In the genomic region with DNA sequence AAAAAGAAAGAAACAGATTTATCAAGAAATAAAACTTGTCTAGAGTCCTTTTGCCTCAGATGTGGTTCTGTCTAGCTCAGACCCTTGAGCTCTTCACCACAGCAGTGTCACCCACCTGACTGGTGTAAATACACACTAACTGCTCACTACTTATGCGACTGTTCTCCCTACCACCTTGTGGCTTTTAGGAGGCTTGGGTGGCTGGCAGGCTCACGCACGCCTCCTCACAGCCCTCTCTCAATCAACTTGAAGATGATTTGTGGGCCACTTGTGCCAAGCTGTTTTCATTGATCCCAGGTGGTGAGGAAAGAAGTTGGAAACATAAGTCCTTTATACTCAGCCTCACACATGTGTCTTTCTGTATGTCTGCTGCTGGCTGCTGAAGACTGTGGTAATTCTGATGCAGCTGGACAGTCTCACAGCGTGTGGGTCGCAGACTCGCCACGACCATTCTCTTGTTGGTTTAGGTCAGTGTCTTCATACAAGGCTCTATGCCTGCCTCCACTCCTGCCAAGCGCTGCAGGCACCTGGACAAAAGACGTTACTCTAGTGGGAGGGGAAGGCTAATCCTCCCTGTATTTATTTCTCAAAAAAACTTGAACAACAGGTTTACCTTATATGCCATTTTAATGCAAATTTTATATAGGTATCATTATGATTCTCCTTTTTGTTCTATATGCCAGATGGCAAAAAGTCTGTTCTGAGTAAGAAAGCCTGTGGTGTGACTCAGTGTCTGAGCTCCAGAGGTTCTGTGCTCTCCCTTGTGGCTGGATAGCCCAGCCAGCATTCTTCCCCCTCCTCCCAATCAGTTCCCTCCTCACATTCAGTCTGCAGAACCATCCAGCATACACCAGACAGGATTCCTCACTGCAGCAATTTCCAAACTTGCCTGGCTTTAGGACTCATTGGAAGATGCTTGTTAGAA, we compare ENCODE assay signal across 8 cellular contexts.
DNase-seq lines count a peak whose midpoint lies in the region; ATAC-seq and TF ChIP-seq lines count a peak whose summit lies in the region.

No MANE protein-coding gene starts in this region.

- CTCF ChIA-PET in A673 (lab: Charles Lee) = interaction anchor here (0.5 to 0.6 kb wide), 2 partner anchors 12 to 1410 kb away, joined by 6 read pairs; no protein-coding TSS in a partner anchor
- CTCF ChIA-PET in HEK293T (lab: Yijun Ruan, JAX) = no interaction called here

- in situ Hi-C loops in SK-MEL-5 (cut with HindIII; ENCODE audit: low pct_unique_long_range_greater_than_20kb, low sequenced_read_pairs) = no loop called here

- no peak overlapping the region for H3T11ph ChIP-seq in H9 (ENCODE audit: low read length)

- H3K36me3 Mint-ChIP-seq in H9 (ENCODE audit: insufficient read depth in 1 of 3, low read depth in 3 of 3) = no peaks in the 10 kb centered on the region

- H2BK12ac ChIP-seq in H9 (ENCODE audit: insufficient read length, low read depth, low read length) = no peak overlapping the region

- H2BK15ac ChIP-seq in H9 (ENCODE audit: low read depth, low read length) = no peak overlapping the region

- H4K20me1 ChIP-seq in H9 (ENCODE audit: control insufficient read depth, insufficient read depth, insufficient read length) = no peaks in the 10 kb centered on the region

- H3K18ac ChIP-seq in H9 (ENCODE audit: insufficient read length, low read depth, low read length) = peak overlapping the region; percentile 27

- DNase-seq in A673 (ENCODE audit: low spot score) (peak; percentile 61), H9 (no peak), SK-MEL-5 (ENCODE audit: low read depth, low spot score) (peak; percentile 32), fibroblast of pulmonary artery (ENCODE audit: low read depth) (peak; percentile 83), sigmoid colon (no peak), HEK293T (ENCODE audit: extremely low spot score) (no peak)

- intact Hi-C loops in A673 (cut with micrococcal nuclease; ENCODE audit: unreplicated experiment) = no loop called here
- intact Hi-C loops in sigmoid colon (cut with DNase I) = loop anchor here (5.0 kb wide), 1 partner anchor 113 kb away; no protein-coding TSS in a partner anchor

- H3K4me3 Mint-ChIP-seq in H9 = peak overlapping the region in 1 of 2 experiments; percentile 12; a peak in 2 of 5 replicates

- no peak overlapping the region for H2AFZ ChIP-seq in H9 (ENCODE audit: low read length)

- no peak overlapping the region for H3K4ac ChIP-seq in H9 (ENCODE audit: low read depth, low read length)

- H3K27ac ChIP-seq in A673 (ENCODE audit: low read depth, low read length, poor library complexity, severe bottlenecking) (peak overlapping the region; percentile 76), H9 (ENCODE audit: insufficient read length, low read depth, low read length) (peak overlapping the region; percentile 43), sigmoid colon (peak overlapping the region in 3 of 4 donors; percentile 32 to 78 (median 43))

- peak overlapping the region; percentile 89 to 96 (median 95) for H3K27ac Mint-ChIP-seq in H9

- no peak overlapping the region for H3K56ac ChIP-seq in H9 (ENCODE audit: insufficient read length, low read depth, low read length)

- H3K4me1 Mint-ChIP-seq in H9 = peaks cover 45 to 47% of the 10 kb centered on the region in 2 experiments

- POLR2A ChIA-PET in A673 (lab: Charles Lee; ENCODE audit: low non-redundant PET) = interaction anchor here (0.6 kb wide), 1 partner anchor 80 kb away, joined by 12 read pairs; no protein-coding TSS in a partner anchor
- POLR2A ChIA-PET in HEK293T (lab: Yijun Ruan, JAX) = interaction anchor here (1.3 kb wide), 1 partner anchor 114 kb away, joined by 5 read pairs; no protein-coding TSS in a partner anchor

- H3K4me2 ChIP-seq in H9 (ENCODE audit: insufficient read depth, insufficient read length, low read length) = no peak overlapping the region

- H3K23ac ChIP-seq in H9 (ENCODE audit: insufficient read length, low read depth, low read length) = no peak overlapping the region

- H3K14ac ChIP-seq in H9 (ENCODE audit: insufficient read depth, low read length) = peak overlapping the region; percentile 18

- H3K23me2 ChIP-seq in H9 (ENCODE audit: insufficient read length, low read depth, low read length, poor library complexity, severe bottlenecking) = no peaks in the 10 kb centered on the region

- H3K4me1 ChIP-seq in A673 (ENCODE audit: insufficient read depth, low read length, poor library complexity, severe bottlenecking) (peaks cover 72% of the 10 kb centered on the region), H9 (ENCODE audit: insufficient read depth, low read length) (peaks cover 20% of the 10 kb centered on the region; the same call in 1 of the 2 replicates), sigmoid colon (peaks cover 0 to 73% (median 52%) of the 10 kb centered on the region in 4 donors)

- H4K5ac ChIP-seq in H9 (ENCODE audit: insufficient read length, low read depth, low read length) = no peak overlapping the region

- H3K9me3 Mint-ChIP-seq in H9 = no peaks in the 10 kb centered on the region

- no peak overlapping the region for H4K8ac ChIP-seq in H9 (replicated peaks; ENCODE audit: insufficient read length, low read depth, low read length)

- no TSS peak for BruUV-seq in A673 (replicated peaks; lab: Mats Ljungman, UMichigan)

- TF ChIP-seq CTCF in A673 (conservative IDR thresholded peaks at IDR 0.05; ENCODE audit: low read depth, low read length) (no peak), H9 (conservative IDR thresholded peaks at IDR 0.05) (no peak), fibroblast of pulmonary artery (IDR thresholded peaks at IDR 0.05; ENCODE audit: low read length, missing control alignments) (peak; percentile 18), sigmoid colon (IDR thresholded peaks at IDR 0.05) (no peak)

- no peaks in the 10 kb centered on the region for H3K79me1 ChIP-seq in H9 (ENCODE audit: insufficient read depth, low read depth, low read length, poor library complexity, severe bottlenecking)

- H2BK120ac ChIP-seq in H9 (ENCODE audit: low read depth, low read length, poor library complexity, severe bottlenecking) = no peak overlapping the region

- no peak overlapping the region for H2AK5ac ChIP-seq in H9 (ENCODE audit: insufficient read length, low read length)

- H3K79me2 ChIP-seq in H9 (ENCODE audit: insufficient read depth, low read length) = peaks cover 3% of the 10 kb centered on the region; the same call in 1 of the 2 replicates

- H3K9me3 ChIP-seq in A673 (ENCODE audit: low read depth, low read length, poor library complexity, severe bottlenecking) (no peaks in the 10 kb centered on the region), H9 (ENCODE audit: control insufficient read depth, low read depth, low read length) (no peaks in the 10 kb centered on the region), sigmoid colon (no peaks in the 10 kb centered on the region)

- H4K91ac ChIP-seq in H9 (ENCODE audit: insufficient read length, low read depth, low read length) = no peak overlapping the region

- H3K4me3 ChIP-seq in A673 (ENCODE audit: low read depth, low read length, poor library complexity, severe bottlenecking) = no peak overlapping the region
- no peak overlapping the region for H3K4me3 ChIP-seq in fibroblast of pulmonary artery (replicated peaks; ENCODE audit: low read depth, low read length)
- H3K4me3 ChIP-seq in sigmoid colon = no peak overlapping the region

- H3K36me3 ChIP-seq in A673 (ENCODE audit: insufficient read depth, low read length, poor library complexity, severe bottlenecking) = no peaks in the 10 kb centered on the region
- H3K36me3 ChIP-seq in sigmoid colon = no peaks in the 10 kb centered on the region

- no peak for TF ChIP-seq EP300 in sigmoid colon (IDR thresholded peaks at IDR 0.05)

- no peaks in the 10 kb centered on the region for H3K27me3 Mint-ChIP-seq in H9 (ENCODE audit: low read depth)

- no peak overlapping the region for H2BK5ac ChIP-seq in H9 (ENCODE audit: insufficient read length, low read length)

- no peak overlapping the region for H2BK20ac ChIP-seq in H9 (ENCODE audit: low read depth, low read length, poor library complexity, severe bottlenecking)

- H3K27me3 ChIP-seq in A673 (replicated peaks; ENCODE audit: insufficient read depth, low read depth, low read length, poor library complexity) = no peaks in the 10 kb centered on the region
- H3K27me3 ChIP-seq in H9 (ENCODE audit: insufficient read depth, low read length) = no peaks in the 10 kb centered on the region
- H3K27me3 ChIP-seq in sigmoid colon = no peaks in the 10 kb centered on the region

- H3K9ac ChIP-seq in H9 (ENCODE audit: extremely low read depth, insufficient read length, low read length) = no peak overlapping the region

- ATAC-seq in HG03354 (IDR thresholded peaks at IDR 0.05; ENCODE audit: poor library complexity, severe bottlenecking, unreplicated experiment) (no peak), GM18868 (IDR thresholded peaks at IDR 0.05; ENCODE audit: unreplicated experiment) (no peak)

- TF ChIP-seq POLR2A in sigmoid colon (IDR thresholded peaks at IDR 0.05) = no peak

- WGBS in H9 (ENCODE audit: extremely low coverage, insufficient read length, low lambda C conversion rate) = no CpG with 5 or more reads among the region's 9 CpGs
- 34 to 69% methylated on average over 9 of the region's 9 CpGs for WGBS in sigmoid colon, 2 donors

TF ChIP-seq in HEK293T, 16 proteins besides CTCF, POLR2A, EP300 and RAD21:
- TF ChIP-seq, protein P1, sequence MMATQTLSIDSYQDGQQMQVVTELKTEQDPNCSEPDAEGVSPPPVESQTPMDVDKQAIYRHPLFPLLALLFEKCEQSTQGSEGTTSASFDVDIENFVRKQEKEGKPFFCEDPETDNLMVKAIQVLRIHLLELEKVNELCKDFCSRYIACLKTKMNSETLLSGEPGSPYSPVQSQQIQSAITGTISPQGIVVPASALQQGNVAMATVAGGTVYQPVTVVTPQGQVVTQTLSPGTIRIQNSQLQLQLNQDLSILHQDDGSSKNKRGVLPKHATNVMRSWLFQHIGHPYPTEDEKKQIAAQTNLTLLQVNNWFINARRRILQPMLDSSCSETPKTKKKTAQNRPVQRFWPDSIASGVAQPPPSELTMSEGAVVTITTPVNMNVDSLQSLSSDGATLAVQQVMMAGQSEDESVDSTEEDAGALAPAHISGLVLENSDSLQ (IDR thresholded peaks at IDR 0.05) = no peak
- TF ChIP-seq ARNT (IDR thresholded peaks at IDR 0.05) (no peak), FOXM1 (IDR thresholded peaks at IDR 0.05; ENCODE audit: borderline replicate concordance) (no peak), ELF4 (IDR thresholded peaks at IDR 0.05) (no peak), CTBP1 (IDR thresholded peaks at IDR 0.05; ENCODE audit: borderline replicate concordance) (no peak), FOXK2 (IDR thresholded peaks at IDR 0.05) (no peak), TARDBP (IDR thresholded peaks at IDR 0.05) (no peak), ZNF384 (IDR thresholded peaks at IDR 0.05) (no peak), SUZ12 (IDR thresholded peaks at IDR 0.05) (no peak), NFRKB (IDR thresholded peaks at IDR 0.05) (no peak)

Comparison
In these comparisons a context has a peak if more than half of its experiments do, and no peak if none do; other contexts are left out.
1. DNase-seq: peak in A673 (single experiment), SK-MEL-5 (single experiment) and fibroblast of pulmonary artery (single experiment); none in H9 (single experiment), sigmoid colon (single experiment) and HEK293T (single experiment).
2. Peak in every context shown above with its lines, with median percentiles within 50 percentile points of each other: H3K27ac ChIP-seq.